Comparison of ENCODE assay signal across 19 cellular contexts in the genomic region with DNA sequence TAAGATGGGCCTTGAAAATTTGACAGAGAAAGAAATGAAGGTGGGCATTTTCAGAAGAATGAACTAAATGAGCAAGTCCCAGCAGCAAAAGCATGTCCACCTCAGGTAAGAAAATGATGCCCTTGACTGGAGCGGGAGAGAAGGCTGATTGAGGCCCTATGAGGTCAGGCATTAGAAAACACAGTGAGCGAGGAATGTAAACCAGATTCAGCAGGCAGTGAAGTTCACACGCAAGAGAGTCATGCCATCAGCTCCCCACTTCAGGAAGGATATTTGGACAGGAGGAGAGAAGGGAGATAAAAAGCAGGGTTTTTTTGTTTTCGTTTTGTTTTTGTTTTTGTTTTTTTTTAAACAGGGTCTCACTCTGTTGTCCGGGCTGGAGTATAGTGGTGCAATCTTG.
DNase-seq lines count a peak whose midpoint lies in the region; ATAC-seq and TF ChIP-seq lines count a peak whose summit lies in the region.
"Had no signal": no experiment of that assay in that cellular context is flagged by ENCODE, and none has a peak within 500 bp of the region (broad histone marks: within the 10 kb centered on the region; RNA-seq: fewer than 3 reads in every experiment).

No MANE protein-coding gene starts in this region.

- H4K5ac ChIP-seq in mesendoderm (ENCODE audit: low read length): no peak overlapping the region

- no peak overlapping the region for H3K4me3 Mint-ChIP-seq in activated T-helper 2 cell treated with anti-CD3 and anti-CD28 coated beads, Interferon-gamma antibody, Interleukin-2, Interleukin-4, amounts not matched to agents 10 μg/mL and 5 μg/mL and 100 μg/mL, durations not matched to agents 14 hours and 24 hours and 36 hours (ENCODE audit: low read depth)

- H3K36me3 ChIP-seq in heart right ventricle (peaks cover 0 to 27% (median 0%) of the 10 kb centered on the region in 9 donors), GM23248 (ENCODE audit: low read depth) (no peaks in the 10 kb centered on the region), mesendoderm (ENCODE audit: control insufficient read depth, insufficient read depth, low read length) (no peaks in the 10 kb centered on the region)
- H3K36me3 ChIP-seq: SJSA1 had no signal

- H3K27me3 Mint-ChIP-seq in activated T-helper 2 cell treated with anti-CD3 and anti-CD28 coated beads, Interferon-gamma antibody, Interleukin-2, Interleukin-4, amounts not matched to agents 10 μg/mL and 5 μg/mL and 100 μg/mL, durations not matched to agents 14 hours and 24 hours and 36 hours (ENCODE audit: low read depth): no peaks in the 10 kb centered on the region

- H4K8ac ChIP-seq in mesendoderm (ENCODE audit: low read depth, low read length): no peak overlapping the region

- no peak overlapping the region for H3K56ac ChIP-seq in mesendoderm (ENCODE audit: low read length)

- no peak overlapping the region for H3K4ac ChIP-seq in mesendoderm (ENCODE audit: low read depth, low read length)

- 62 to 69% methylated on average over 5 of the region's 5 CpGs for whole genome bisulfite sequencing in heart right ventricle, 2 donors
- 30 to 37% methylated on average over 5 of the region's 5 CpGs for WGBS in GM23248 (ENCODE audit: low coverage in 1 of 2, low lambda C conversion rate in 2 of 2, missing lambda C conversion rate in 2 of 2), 2 experiments
- no CpG with 5 or more reads among the region's 5 CpGs for WGBS in mesendoderm (ENCODE audit: extremely low coverage, insufficient coverage, low lambda C conversion rate)

- H3K9ac ChIP-seq in GM23248 (no peak overlapping the region), mesendoderm (ENCODE audit: low read length) (no peak overlapping the region)

- no peak overlapping the region for H2BK120ac ChIP-seq in mesendoderm (ENCODE audit: low read depth, low read length)

- no peaks in the 10 kb centered on the region for H3K27me3 ChIP-seq in heart right ventricle
- H3K27me3 ChIP-seq in GM23248 (replicated peaks; ENCODE audit: insufficient read depth): no peaks in the 10 kb centered on the region
- no peaks in the 10 kb centered on the region for H3K27me3 ChIP-seq in mesendoderm (ENCODE audit: insufficient read depth, low read length, poor library complexity)
- H3K27me3 ChIP-seq: SJSA1 had no signal

- intact Hi-C loops in heart right ventricle (cut with DNase I) (no loop called here), left cardiac atrium (cut with DNase I) (no loop called here)
- intact Hi-C loops in activated T-helper 2 cell treated with anti-CD3 and anti-CD28 coated beads, Interferon-gamma antibody, Interleukin-2, Interleukin-4, amounts not matched to agents 10 μg/mL and 5 μg/mL and 100 μg/mL, durations not matched to agents 14 hours and 24 hours and 36 hours (cut with micrococcal nuclease): no loop called here

- H3K27ac ChIP-seq in heart right ventricle (peak overlapping the region in 5 of 10 donors; percentile 16 to 58 (median 53)), GM23248 (no peak overlapping the region), mesendoderm (ENCODE audit: low read depth, low read length) (no peak overlapping the region)
- H3K27ac ChIP-seq: SJSA1 had no signal

- DNase-seq in heart right ventricle (no peak), left cardiac atrium (no peak), AG10803 (ENCODE audit: low read depth) (peak; percentile 35), GM23248 (peak; percentile 42), mesendoderm (peak; percentile 7)
- DNase-seq in activated T-helper 2 cell treated with anti-CD3 and anti-CD28 coated beads, Interferon-gamma antibody, Interleukin-2, Interleukin-4, amounts not matched to agents 10 μg/mL and 5 μg/mL and 100 μg/mL, durations not matched to agents 14 hours and 24 hours and 36 hours (ENCODE audit: low spot score): no peak
- DNase-seq: Calu3, H7, KBM-7, MV-4-11, NCI-H1105, NCI-H1436 treated with DMSO at 0.1 percent for 48 hours, NCI-H2029, NCI-H446, NCI-H524 treated with DMSO at 0.1 percent for 48 hours, NCI-H774 had no signal

- H3K4me1 ChIP-seq in heart right ventricle (peaks cover 0 to 33% (median 10%) of the 10 kb centered on the region in 9 donors), GM23248 (ENCODE audit: insufficient read depth) (peaks cover 4% of the 10 kb centered on the region; the same call in 1 of the 2 replicates), mesendoderm (ENCODE audit: control insufficient read depth, low read depth, low read length) (no peaks in the 10 kb centered on the region)
- H3K4me1 ChIP-seq: SJSA1 had no signal

- H2BK15ac ChIP-seq in mesendoderm (replicated peaks; ENCODE audit: low read depth): no peak overlapping the region

- no peaks in the 10 kb centered on the region for H3K9me2 ChIP-seq in GM23248 (ENCODE audit: insufficient read depth)

- H3K4me2 ChIP-seq in GM23248 (ENCODE audit: unreplicated experiment) (no peak overlapping the region), mesendoderm (ENCODE audit: low read length) (no peak overlapping the region)

- no peaks in the 10 kb centered on the region for H4K20me1 ChIP-seq in GM23248 (ENCODE audit: insufficient read depth)

- TF ChIP-seq CTCF in heart right ventricle (IDR thresholded peaks at IDR 0.05): no peak
- no peak for TF ChIP-seq CTCF in AG10803 (conservative IDR thresholded peaks at IDR 0.05; ENCODE audit: low read length)

- H3K79me2 ChIP-seq in GM23248 (ENCODE audit: insufficient read depth) (no peaks in the 10 kb centered on the region), mesendoderm (ENCODE audit: control insufficient read depth, insufficient read depth, low read length) (no peaks in the 10 kb centered on the region)

- H3F3A ChIP-seq in GM23248 (ENCODE audit: insufficient read depth): no peaks in the 10 kb centered on the region

- H3K4me1 Mint-ChIP-seq in activated T-helper 2 cell treated with anti-CD3 and anti-CD28 coated beads, Interferon-gamma antibody, Interleukin-2, Interleukin-4, amounts not matched to agents 10 μg/mL and 5 μg/mL and 100 μg/mL, durations not matched to agents 14 hours and 24 hours and 36 hours (ENCODE audit: low read depth): no peaks in the 10 kb centered on the region

- H3K27ac Mint-ChIP-seq in activated T-helper 2 cell treated with anti-CD3 and anti-CD28 coated beads, Interferon-gamma antibody, Interleukin-2, Interleukin-4, amounts not matched to agents 10 μg/mL and 5 μg/mL and 100 μg/mL, durations not matched to agents 14 hours and 24 hours and 36 hours: no peak overlapping the region

- H2AFZ ChIP-seq in GM23248: no peak overlapping the region

- in situ Hi-C loops in GM23248 (cut with MboI): no loop called here

- H3K4me3 ChIP-seq in heart right ventricle (no peak overlapping the region), AG10803 (ENCODE audit: low read length) (no peak overlapping the region), GM23248 (no peak overlapping the region), mesendoderm (ENCODE audit: low read length) (no peak overlapping the region)
- H3K4me3 ChIP-seq: SJSA1 had no signal

- H2AK5ac ChIP-seq in mesendoderm (ENCODE audit: low read length): no peak overlapping the region

- H3K79me1 ChIP-seq in mesendoderm (ENCODE audit: low read length): no peaks in the 10 kb centered on the region

- H2BK5ac ChIP-seq in mesendoderm (ENCODE audit: low read length): no peak overlapping the region

- no peak overlapping the region for H3K23ac ChIP-seq in mesendoderm (ENCODE audit: low read length)

- ATAC-seq in heart right ventricle (peak in 6 of 8 donors; percentile 55 to 83 (median 69)), left cardiac atrium (no peak), GM18867 (IDR thresholded peaks at IDR 0.05; ENCODE audit: unreplicated experiment) (no peak)
- ATAC-seq: HepG2 had no signal

- no peaks in the 10 kb centered on the region for H3K9me3 Mint-ChIP-seq in activated T-helper 2 cell treated with anti-CD3 and anti-CD28 coated beads, Interferon-gamma antibody, Interleukin-2, Interleukin-4, amounts not matched to agents 10 μg/mL and 5 μg/mL and 100 μg/mL, durations not matched to agents 14 hours and 24 hours and 36 hours

- H3K18ac ChIP-seq in mesendoderm (ENCODE audit: low read length): no peak overlapping the region

- H3K36me3 Mint-ChIP-seq in activated T-helper 2 cell treated with anti-CD3 and anti-CD28 coated beads, Interferon-gamma antibody, Interleukin-2, Interleukin-4, amounts not matched to agents 10 μg/mL and 5 μg/mL and 100 μg/mL, durations not matched to agents 14 hours and 24 hours and 36 hours (ENCODE audit: low read depth): no peaks in the 10 kb centered on the region

- H3K9me3 ChIP-seq in heart right ventricle: no peaks in the 10 kb centered on the region
- no peaks in the 10 kb centered on the region for H3K9me3 ChIP-seq in GM23248 (ENCODE audit: low read depth)
- H3K9me3 ChIP-seq: SJSA1 had no signal

Comparison
In these comparisons a context has a peak if more than half of its experiments do, and no peak if none do; other contexts are left out.
1. ATAC-seq: peak in heart right ventricle (6 of 8); none in left cardiac atrium (0 of 2) and GM18867 (single experiment).
2. DNase-seq: peak in AG10803 (single experiment), GM23248 (single experiment) and mesendoderm (single experiment); none in heart right ventricle (0 of 2), left cardiac atrium (single experiment) and activated T-helper 2 cell treated with anti-CD3 and anti-CD28 coated beads, Interferon-gamma antibody, Interleukin-2, Interleukin-4, amounts not matched to agents 10 μg/mL and 5 μg/mL and 100 μg/mL, durations not matched to agents 14 hours and 24 hours and 36 hours (single experiment).